ENCODE assay signal across 8 cellular contexts in genomic region chr16:67480833-67481560, GRCh38. TPM values are rescaled to one million over a fixed set of nuclear protein-coding genes. Genes with fewer than 3 reads are reported as not detected.
DNase-seq lines count a peak whose midpoint lies in the region; ATAC-seq and TF ChIP-seq lines count a peak whose summit lies in the region.

TSS of gene ATP6V0D1 (minus strand) at chr16:67481157. CDS start at chr16:67481086, 71 bp downstream.

- H3K4me1 Mint-ChIP-seq in activated B cell treated with CpG ODN at 0.5 μM for 24 hours (peaks cover 69% of the 10 kb centered on the region), immature natural killer cell (peaks cover 48 to 56% of the 10 kb centered on the region in 2 donors)

- no peaks in the 10 kb centered on the region for H3K27me3 Mint-ChIP-seq in activated B cell treated with CpG ODN at 0.5 μM for 24 hours
- peaks cover 9 to 19% (median 12%) of the 10 kb centered on the region in 3 donors for H3K27me3 Mint-ChIP-seq in immature natural killer cell (ENCODE audit: low read depth in 3 of 3)

- H3K27ac Mint-ChIP-seq in activated B cell treated with CpG ODN at 0.5 μM for 24 hours: peak within 1 kb of the TSS; percentile 99
- peak within 1 kb of the TSS; percentile 96 to 100 (median 100) for H3K27ac Mint-ChIP-seq in immature natural killer cell

- H3K9me3 Mint-ChIP-seq in activated B cell treated with CpG ODN at 0.5 μM for 24 hours (no peaks in the 10 kb centered on the region), immature natural killer cell (no peaks in the 10 kb centered on the region)

- H3K27me3 ChIP-seq in spleen (replicated peaks in 1 of 7): no peaks in the 10 kb centered on the region

- POLR2A ChIA-PET in activated B cell treated with CpG ODN at 0.5 μM for 24 hours (lab: Charles Lee): interaction anchor here (0.6 to 4.3 kb wide), 33 partner anchors 9 to 604 kb away, joined by 3 to 73 read pairs (median 5); partner anchors contain the start of genes ACD, CARMIL2, CTCF and GFOD2

- CTCF ChIA-PET in activated B cell treated with CpG ODN at 0.5 μM for 24 hours (lab: Charles Lee): interaction anchor here (0.8 to 4.4 kb wide), 24 partner anchors 12 to 783 kb away, joined by 3 to 65 read pairs (median 5); partner anchors contain the start of genes ACD, C16orf86, CARMIL2 and CTCF

- H3K4me3 Mint-ChIP-seq in activated B cell treated with CpG ODN at 0.5 μM for 24 hours (peak within 1 kb of the TSS; percentile 99), immature natural killer cell (peak within 1 kb of the TSS; percentile 98 to 100 (median 99))

- H3K4me3 ChIP-seq in AG09309 (ENCODE audit: control insufficient read depth, low read depth, low read length): peak within 1 kb of the TSS; percentile 96
- peak within 1 kb of the TSS; percentile 67 to 99 (median 88) for H3K4me3 ChIP-seq in spleen

- TF ChIP-seq CTCF in AG09309 (IDR thresholded peaks at IDR 0.05; ENCODE audit: control insufficient read depth, insufficient read depth, low read depth, low read length, missing control alignments): peak; percentile 82
- no peak for TF ChIP-seq CTCF in activated B cell treated with CpG ODN at 0.5 μM for 24 hours (IDR thresholded peaks at IDR 0.05)
- peak; percentile 80 to 97 (median 90) for TF ChIP-seq CTCF in spleen (IDR thresholded peaks at IDR 0.05 in 8 of 11, conservative IDR thresholded peaks at IDR 0.05 in 3 of 11)

- DNase-seq in AG09309 (ENCODE audit: low read depth) (peak; percentile 91), NCI-H226 (peak; percentile 92), activated B cell treated with CpG ODN at 0.5 μM for 24 hours (peak; percentile 99), caudate nucleus (lab: John Stamatoyannopoulos, UW) (peak; percentile 57 to 99 (median 97)), immature natural killer cell (peak; percentile 99), spleen (peak; percentile 99)

- 0 to 1% (median 0%) methylated on average over 32 to 57 of the region's 57 CpGs for WGBS in spleen, 5 donors

- in situ Hi-C loops in GM18951 (cut with MboI; ENCODE audit: low sequenced_read_pairs, unreplicated experiment): no loop called here

- H3K27ac ChIP-seq in caudate nucleus (ENCODE audit: low read depth, low read length) (peak within 1 kb of the TSS; percentile 86), spleen (peak within 1 kb of the TSS; percentile 91 to 99 (median 95))

- H3K36me3 ChIP-seq in spleen: peaks cover 0 to 38% (median 16%) of the 10 kb centered on the region in 6 donors

- no peaks in the 10 kb centered on the region for H3K9me3 ChIP-seq in spleen

- intact Hi-C loops in activated B cell treated with CpG ODN at 0.5 μM for 24 hours (cut with micrococcal nuclease) (loop anchor here (1.0 to 10.0 kb wide), 13 partner anchors 8 to 754 kb away; partner anchors contain the start of genes ACD, CARMIL2, CTCF and ESRP2), spleen (cut with DNase I; ENCODE audit: low total_unique reads) (no loop called here)

- peaks cover 26 to 91% (median 77%) of the 10 kb centered on the region in 6 donors for H3K4me1 ChIP-seq in spleen

- peak; percentile 70 for TF ChIP-seq POLR2A in GM18951 (IDR thresholded peaks at IDR 0.05; ENCODE audit: extremely low read depth, insufficient read depth, insufficient read length)
- TF ChIP-seq POLR2A in spleen (IDR thresholded peaks at IDR 0.05): peak; percentile 45 to 70 (median 48)

- H3K36me3 Mint-ChIP-seq in activated B cell treated with CpG ODN at 0.5 μM for 24 hours (ENCODE audit: low read depth): peaks cover 37% of the 10 kb centered on the region
- H3K36me3 Mint-ChIP-seq in immature natural killer cell: peaks cover 0 to 4% (median 0%) of the 10 kb centered on the region in 3 donors

- ATAC-seq in HG03196 (IDR thresholded peaks at IDR 0.05; ENCODE audit: unreplicated experiment) (peak; percentile 93), activated B cell treated with CpG ODN at 0.5 μM for 24 hours (ENCODE audit: low read depth) (peak; percentile 82)

RNA-seq across cellular contexts. Expression of gene ATP6V0D1, which starts in this region (rescaled TPM):
- 70.2 and 74.5 TPM in 2 replicates for total RNA-seq in activated B cell treated with CpG ODN at 0.5 μM for 24 hours
- polyA plus RNA-seq in immature natural killer cell: 100 to 1,000 TPM; 192 to 330 (median 205) TPM
- total RNA-seq in spleen: 100 to 1,000 TPM in 5 of 7 donors, 10 to 100 TPM in 2; 97.5 to 133 (median 114) TPM
- 10 to 100 TPM; 37.3 to 68.6 (median 40.1) TPM for polyA plus RNA-seq in spleen

Comparison
In these comparisons a context has a peak if more than half of its experiments do, and no peak if none do; other contexts are left out.
1. Peak in every context shown above with its lines: DNase-seq, ATAC-seq, H3K4me3 ChIP-seq and H3K27ac ChIP-seq.